ENCODE assay signal across 2 cellular contexts in genomic region chr18:48348739-48349138, GRCh38.
TF ChIP-seq lines count a peak whose summit lies in the region.

No MANE protein-coding gene starts in this region.

TF ChIP-seq in liver, 16 proteins besides CTCF, POLR2A, EP300 and RAD21 (continued from another document):
- TF ChIP-seq REST (IDR thresholded peaks at IDR 0.05) = no peak
- TF ChIP-seq HNF4G (IDR thresholded peaks at IDR 0.05) = peak; percentile 21
- no peak for TF ChIP-seq MAX (IDR thresholded peaks at IDR 0.05)
- peak; percentile 16 for TF ChIP-seq ATF3 (IDR thresholded peaks at IDR 0.05)
- no peak for TF ChIP-seq JUND (IDR thresholded peaks at IDR 0.05)
- peak; percentile 61 to 76 for TF ChIP-seq RXRA (IDR thresholded peaks at IDR 0.05)

TF ChIP-seq in HepG2, 621 proteins besides CTCF, POLR2A, EP300 and RAD21 (continued from another document):
- TF ChIP-seq HOMEZ (CRISPR knock-in tag; IDR thresholded peaks at IDR 0.05; ENCODE audit: low read depth) = no peak
- TF ChIP-seq KDM5B (CRISPR knock-in tag; IDR thresholded peaks at IDR 0.05; ENCODE audit: borderline replicate concordance) = no peak
- no peak for TF ChIP-seq RBAK (CRISPR knock-in tag; IDR thresholded peaks at IDR 0.05)
- no peak for TF ChIP-seq THYN1 (CRISPR knock-in tag; IDR thresholded peaks at IDR 0.05; ENCODE audit: borderline replicate concordance, low read depth)
- no peak for TF ChIP-seq ZNF660 (CRISPR knock-in tag; IDR thresholded peaks at IDR 0.05; ENCODE audit: borderline replicate concordance, low read depth)
